Comparison of ENCODE assay signal across 7 cellular contexts in the genomic region with DNA sequence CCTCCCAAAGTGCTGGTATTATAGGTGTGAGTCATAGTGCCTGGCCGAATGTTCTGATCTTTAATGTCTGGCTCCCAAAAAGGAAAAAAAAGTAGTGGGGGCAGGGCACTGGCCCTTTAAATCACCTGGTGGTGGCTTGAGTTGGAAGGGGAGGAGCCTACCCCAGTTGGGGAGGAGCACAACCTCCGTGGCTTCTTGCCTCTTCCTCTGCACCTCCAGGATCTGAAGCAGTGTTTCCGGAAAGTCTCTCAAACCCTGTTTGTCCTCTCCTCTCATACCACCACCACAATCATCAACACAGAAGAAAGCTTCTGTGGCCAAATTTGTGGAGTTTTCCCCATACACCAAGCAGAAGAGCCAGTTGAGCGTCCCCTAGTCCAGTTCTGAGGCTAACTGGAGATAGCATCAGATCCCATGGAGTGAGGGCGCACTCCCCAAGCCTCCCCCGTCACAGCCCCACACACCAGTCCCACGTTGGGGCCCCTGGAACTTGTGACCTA. TPM values are rescaled to one million over a fixed set of nuclear protein-coding genes. Genes with fewer than 3 reads are reported as not detected.
DNase-seq lines count a peak whose midpoint lies in the region; ATAC-seq and FAIRE-seq lines count a peak whose summit lies in the region.

No MANE protein-coding gene starts in this region.

- H3K9me3 ChIP-seq in Karpas-422 (ENCODE audit: low read length) (no peaks in the 10 kb centered on the region), iPS-20b (ENCODE audit: insufficient read depth, low read depth, low read length) (no peaks in the 10 kb centered on the region)

- no peak overlapping the region for H3K27ac ChIP-seq in Karpas-422 (ENCODE audit: low read length)
- H3K27ac ChIP-seq in iPS-20b (ENCODE audit: low read length) = no peak overlapping the region

- H3K9me3 Mint-ChIP-seq in activated CD4-positive, alpha-beta memory T cell treated with anti-CD3 and anti-CD28 coated beads, Interleukin-2, amount 10 ng/mL, durations not matched to agents 7 days and 5 days = no peaks in the 10 kb centered on the region
- no peaks in the 10 kb centered on the region for H3K9me3 Mint-ChIP-seq in stimulated activated naive B cell treated with anti-CD40 and anti-IgM and Interleukin-4, amounts not matched to agents 10 μg/mL and 1 μg/mL and 100 μg/mL, for 72 hours

- H3K27ac Mint-ChIP-seq in activated CD4-positive, alpha-beta memory T cell treated with anti-CD3 and anti-CD28 coated beads, Interleukin-2, amount 10 ng/mL, durations not matched to agents 7 days and 5 days = peak overlapping the region; percentile 86
- H3K27ac Mint-ChIP-seq in stimulated activated naive B cell treated with anti-CD40 and anti-IgM and Interleukin-4, amounts not matched to agents 10 μg/mL and 1 μg/mL and 100 μg/mL, for 72 hours = peak overlapping the region; percentile 65

- H3K4me1 ChIP-seq in Karpas-422 (ENCODE audit: low read length) (peaks cover 23% of the 10 kb centered on the region), iPS-20b (ENCODE audit: insufficient read depth, low read length) (peaks cover 9% of the 10 kb centered on the region)

- no peaks in the 10 kb centered on the region for H3K79me2 ChIP-seq in Karpas-422 (ENCODE audit: low read length)

- DNase-seq in Karpas-422 (peak; percentile 76), NCI-H1092 treated with DMSO at 0.1 percent for 48 hours (lab: John Stamatoyannopoulos, UW) (no peak), anterior cingulate cortex (lab: John Stamatoyannopoulos, UW) (no peak), GM19239 (ENCODE audit: insufficient read length, low spot score) (no peak)
- peak; percentile 70 for DNase-seq in activated CD4-positive, alpha-beta memory T cell treated with anti-CD3 and anti-CD28 coated beads, Interleukin-2, amount 10 ng/mL, durations not matched to agents 7 days and 5 days
- no peak for DNase-seq in stimulated activated naive B cell treated with anti-CD40 and anti-IgM and Interleukin-4, amounts not matched to agents 10 μg/mL and 1 μg/mL and 100 μg/mL, for 72 hours

- H2AFZ ChIP-seq in Karpas-422 (ENCODE audit: low read length) = peak overlapping the region; percentile 47; the same call in 1 of the 2 replicates

- H3K9ac ChIP-seq in Karpas-422 (ENCODE audit: low read length) (no peak overlapping the region), iPS-20b (ENCODE audit: low read depth, low read length) (peak overlapping the region; percentile 24; the same call in 1 of the 2 replicates)

- H3K27me3 ChIP-seq in Karpas-422 (ENCODE audit: low read length) = no peaks in the 10 kb centered on the region
- no peaks in the 10 kb centered on the region for H3K27me3 ChIP-seq in iPS-20b (ENCODE audit: insufficient read depth, low read length)

- no peaks in the 10 kb centered on the region for H3K9me2 ChIP-seq in Karpas-422 (replicated peaks; ENCODE audit: insufficient read depth, low read length)

- H3K4me3 Mint-ChIP-seq in activated CD4-positive, alpha-beta memory T cell treated with anti-CD3 and anti-CD28 coated beads, Interleukin-2, amount 10 ng/mL, durations not matched to agents 7 days and 5 days = peak overlapping the region; percentile 24
- H3K4me3 Mint-ChIP-seq in stimulated activated naive B cell treated with anti-CD40 and anti-IgM and Interleukin-4, amounts not matched to agents 10 μg/mL and 1 μg/mL and 100 μg/mL, for 72 hours = no peak overlapping the region

- POLR2A ChIA-PET in activated CD4-positive, alpha-beta memory T cell treated with anti-CD3 and anti-CD28 coated beads, Interleukin-2, amount 10 ng/mL, durations not matched to agents 7 days and 5 days (lab: Charles Lee) = interaction anchor here (0.7 to 2.6 kb wide), 4 partner anchors 23 to 428 kb away, joined by 3 to 9 read pairs (median 6); no protein-coding TSS in a partner anchor

- H3K36me3 ChIP-seq in Karpas-422 (ENCODE audit: insufficient read depth, low read length) = no peaks in the 10 kb centered on the region
- no peaks in the 10 kb centered on the region for H3K36me3 ChIP-seq in iPS-20b (ENCODE audit: insufficient read depth, low read depth, low read length)

- peaks cover 21% of the 10 kb centered on the region for H3K4me1 Mint-ChIP-seq in activated CD4-positive, alpha-beta memory T cell treated with anti-CD3 and anti-CD28 coated beads, Interleukin-2, amount 10 ng/mL, durations not matched to agents 7 days and 5 days
- H3K4me1 Mint-ChIP-seq in stimulated activated naive B cell treated with anti-CD40 and anti-IgM and Interleukin-4, amounts not matched to agents 10 μg/mL and 1 μg/mL and 100 μg/mL, for 72 hours = peaks cover 23 to 34% of the 10 kb centered on the region in 2 donors

- H3K27me3 Mint-ChIP-seq in activated CD4-positive, alpha-beta memory T cell treated with anti-CD3 and anti-CD28 coated beads, Interleukin-2, amount 10 ng/mL, durations not matched to agents 7 days and 5 days = peaks cover under 1% of the 10 kb centered on the region
- no peaks in the 10 kb centered on the region for H3K27me3 Mint-ChIP-seq in stimulated activated naive B cell treated with anti-CD40 and anti-IgM and Interleukin-4, amounts not matched to agents 10 μg/mL and 1 μg/mL and 100 μg/mL, for 72 hours

- ATAC-seq in stimulated activated naive B cell treated with anti-CD40 and anti-IgM and Interleukin-4, amounts not matched to agents 10 μg/mL and 1 μg/mL and 100 μg/mL, for 72 hours (replicated peaks) = peak; percentile 34 to 43

- H3K4me3 ChIP-seq in Karpas-422 (ENCODE audit: low read length) (no peak overlapping the region), iPS-20b (ENCODE audit: low read length) (peak overlapping the region; percentile 9; the same call in 1 of the 2 replicates)

- peak overlapping the region; percentile 25 for H3K4me2 ChIP-seq in Karpas-422 (ENCODE audit: low read depth, low read length, poor library complexity, severe bottlenecking)

- H4K20me1 ChIP-seq in Karpas-422 (ENCODE audit: insufficient read depth, low read depth, low read length) = no peaks in the 10 kb centered on the region

- H3K36me3 Mint-ChIP-seq in activated CD4-positive, alpha-beta memory T cell treated with anti-CD3 and anti-CD28 coated beads, Interleukin-2, amount 10 ng/mL, durations not matched to agents 7 days and 5 days (ENCODE audit: low read depth) = no peaks in the 10 kb centered on the region
- no peaks in the 10 kb centered on the region for H3K36me3 Mint-ChIP-seq in stimulated activated naive B cell treated with anti-CD40 and anti-IgM and Interleukin-4, amounts not matched to agents 10 μg/mL and 1 μg/mL and 100 μg/mL, for 72 hours

- CTCF ChIA-PET in activated CD4-positive, alpha-beta memory T cell treated with anti-CD3 and anti-CD28 coated beads, Interleukin-2, amount 10 ng/mL, durations not matched to agents 7 days and 5 days (lab: Charles Lee) = interaction anchor here (0.7 to 1.3 kb wide), 3 partner anchors 13 to 43 kb away, joined by 3 to 6 read pairs (median 3); no protein-coding TSS in a partner anchor

- FAIRE-seq in GM19239 (lab: Jason Lieb, UNC) = no peak

RNA-seq across cellular contexts. Expression of a gene that starts 24.3 kb away (rescaled TPM):
- 23.3 and 46.9 TPM in 2 replicates for total RNA-seq in Karpas-422 (2014; rRNA removed; shearing (Covaris generic); ENCODE audit: low replicate concordance)
- total RNA-seq in activated CD4-positive, alpha-beta memory T cell treated with anti-CD3 and anti-CD28 coated beads, Interleukin-2, amount 10 ng/mL, durations not matched to agents 7 days and 5 days = 10 to 100 TPM; 22.1 to 23.4 TPM

RNA-seq across cellular contexts. Expression of a gene that starts 58.6 kb away (rescaled TPM):
- total RNA-seq in Karpas-422 (2014; rRNA removed; shearing (Covaris generic); ENCODE audit: low replicate concordance) = 0.04 TPM in 2 replicates
- 10 to 100 TPM; 11.2 to 12.3 TPM for total RNA-seq in activated CD4-positive, alpha-beta memory T cell treated with anti-CD3 and anti-CD28 coated beads, Interleukin-2, amount 10 ng/mL, durations not matched to agents 7 days and 5 days

Comparison
In these comparisons a context has a peak if more than half of its experiments do, and no peak if none do; other contexts are left out.
1. DNase-seq: peak in Karpas-422 (single experiment) and activated CD4-positive, alpha-beta memory T cell treated with anti-CD3 and anti-CD28 coated beads, Interleukin-2, amount 10 ng/mL, durations not matched to agents 7 days and 5 days (single experiment); none in stimulated activated naive B cell treated with anti-CD40 and anti-IgM and Interleukin-4, amounts not matched to agents 10 μg/mL and 1 μg/mL and 100 μg/mL, for 72 hours (single experiment), NCI-H1092 treated with DMSO at 0.1 percent for 48 hours (single experiment), anterior cingulate cortex (0 of 58) and GM19239 (single experiment).
2. RNA of a gene that starts 58.6 kb away (total RNA-seq): 11.2 to 12.3 TPM in activated CD4-positive, alpha-beta memory T cell treated with anti-CD3 and anti-CD28 coated beads, Interleukin-2, amount 10 ng/mL, durations not matched to agents 7 days and 5 days; 0.04 TPM in Karpas-422; every median in the first group is over 10 times any median in the second.